ENCODE assay signal across 10 cellular contexts in the genomic region with DNA sequence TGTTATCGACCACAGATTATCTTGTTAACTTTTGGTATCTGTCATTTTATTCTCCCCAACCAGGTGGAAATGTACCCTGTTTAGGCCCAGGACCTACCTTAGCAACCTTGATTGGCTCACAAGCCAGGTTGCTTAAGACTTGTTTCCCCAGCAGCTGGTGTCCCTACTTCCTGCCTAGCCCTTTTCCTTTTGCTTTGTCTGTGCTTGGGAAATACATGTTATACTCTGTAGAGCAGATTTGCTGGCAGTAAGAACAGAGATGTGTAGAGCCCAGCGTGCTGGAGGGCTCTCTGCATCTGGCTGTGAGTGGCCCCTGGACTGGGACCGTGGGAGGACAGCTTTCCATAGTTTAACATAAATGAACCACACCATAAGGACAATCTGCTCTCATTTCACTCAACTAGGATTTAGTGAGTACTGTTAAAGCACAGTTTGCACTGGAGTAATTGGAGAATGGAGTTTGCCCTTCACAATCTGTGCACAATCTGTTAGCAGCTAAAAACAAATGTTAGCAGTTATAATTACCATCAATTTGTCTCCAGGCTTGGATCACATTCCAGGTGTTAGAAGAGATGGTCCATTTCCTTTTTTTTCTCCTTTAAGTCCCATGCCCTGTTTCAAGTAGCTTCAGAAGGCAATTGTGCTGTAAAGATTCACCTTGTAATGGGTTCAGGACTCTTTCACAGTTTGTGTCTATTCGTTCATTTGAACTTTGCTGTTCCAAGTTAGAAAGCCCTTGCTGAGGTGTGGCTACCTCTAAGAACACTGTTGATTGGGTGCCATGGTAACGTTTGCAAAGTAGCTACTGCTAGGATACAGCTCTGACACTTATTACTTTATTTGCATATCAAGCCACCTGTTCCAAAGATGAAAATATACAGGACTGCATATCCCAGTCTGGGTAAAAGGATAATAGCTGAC. TPM values are rescaled to one million over a fixed set of nuclear protein-coding genes. Genes with fewer than 3 reads are reported as not detected.
DNase-seq lines count a peak whose midpoint lies in the region; ATAC-seq, FAIRE-seq and TF ChIP-seq lines count a peak whose summit lies in the region.
"Had no signal": no experiment of that assay in that cellular context is flagged by ENCODE, and none has a peak within 500 bp of the region (broad histone marks: within the 10 kb centered on the region; RNA-seq: fewer than 3 reads in every experiment).

A gene with protein sequence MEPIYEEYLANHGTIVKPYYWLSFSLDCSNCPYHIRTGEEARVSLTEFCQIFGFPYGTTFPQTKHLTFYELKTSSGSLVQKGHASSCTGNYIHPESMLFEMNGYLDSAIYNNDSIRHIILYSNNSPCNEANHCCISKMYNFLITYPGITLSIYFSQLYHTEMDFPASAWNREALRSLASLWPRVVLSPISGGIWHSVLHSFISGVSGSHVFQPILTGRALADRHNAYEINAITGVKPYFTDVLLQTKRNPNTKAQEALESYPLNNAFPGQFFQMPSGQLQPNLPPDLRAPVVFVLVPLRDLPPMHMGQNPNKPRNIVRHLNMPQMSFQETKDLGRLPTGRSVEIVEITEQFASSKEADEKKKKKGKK (minus strand): TSS at position 770 of the 921 bp plus-strand sequence. CDS start 4,535 bp downstream, outside the sequence.

- no peak for TF ChIP-seq EP300 in GM12878 (IDR thresholded peaks at IDR 0.05; ENCODE audit: borderline replicate concordance in 1 of 2, control insufficient read depth in 1 of 2, low read depth in 2 of 2, low read length in 2 of 2)

- H3K9ac ChIP-seq in GM12878 (ENCODE audit: control insufficient read depth, insufficient read depth, low read length): peak within 1 kb of the TSS; percentile 52
- no peak within 1 kb of the TSS for H3K9ac ChIP-seq in mucosa of rectum (ENCODE audit: low read depth in 1 of 2, low read length in 2 of 2)

- BruUV-seq in GM12878 (replicated peaks; lab: Mats Ljungman, UMichigan): no TSS peak

- 50% methylated on average over 5 of the region's 5 CpGs for WGBS in GM12878 (ENCODE audit: insufficient coverage, insufficient replicate concordance, low lambda C conversion rate, missing lambda C conversion rate)

- peak; percentile 28 for ATAC-seq in GM19351 (IDR thresholded peaks at IDR 0.05; ENCODE audit: unreplicated experiment)
- ATAC-seq in GM12878: peak; percentile 57
- ATAC-seq in HG03565 (IDR thresholded peaks at IDR 0.05; ENCODE audit: unreplicated experiment): no peak
- no peak for ATAC-seq in HG03139 (IDR thresholded peaks at IDR 0.05; ENCODE audit: unreplicated experiment)

- POLR2A ChIA-PET in GM12878 (lab: Charles Lee): interaction anchor here (0.5 to 4.3 kb wide), 9 partner anchors 8 to 263 kb away, joined by 3 to 39 read pairs (median 6); partner anchors contain the start of genes ARPC5 and NCF2

- TF ChIP-seq RAD21 in GM12878 (IDR thresholded peaks at IDR 0.05; ENCODE audit: insufficient read depth, low read depth, low read length): no peak

- peak within 1 kb of the TSS; percentile 11 for H2AFZ ChIP-seq in GM12878 (ENCODE audit: control insufficient read depth, low read depth, low read length)

- peak; percentile 95 for DNase-seq in NCI-H1694 (lab: John Stamatoyannopoulos, UW)
- DNase-seq in GM12878 (ENCODE audit: low read depth, low spot score): no peak
- no peak for DNase-seq in activated effector memory CD4-positive, alpha-beta T cell treated with anti-CD3 and anti-CD28 coated beads, Interleukin-2, amount 50 U/mL, for 16 hours
- DNase-seq in occipital lobe (lab: John Stamatoyannopoulos, UW): no peak

- CTCF ChIA-PET in GM12878 (lab: Yijun Ruan, JAX): interaction anchor here (0.6 to 6.5 kb wide), 18 partner anchors 8 to 290 kb away, joined by 3 to 360 read pairs (median 6); partner anchors contain the start of gene ARPC5

- no peak for TF ChIP-seq POLR2A in GM12878 (IDR thresholded peaks at IDR 0.05; ENCODE audit: low read depth, low read length)

- H4K20me1 ChIP-seq in GM12878 (ENCODE audit: control insufficient read depth, insufficient read depth): no peaks in the 10 kb centered on the region

- H3K27me3 ChIP-seq in GM12878 (replicated peaks in 1 of 2; ENCODE audit: control insufficient read depth in 2 of 2, insufficient read depth in 2 of 2, low read length in 1 of 2): no peaks in the 10 kb centered on the region
- H3K27me3 ChIP-seq in mucosa of rectum (ENCODE audit: control insufficient read depth in 2 of 2, insufficient read depth in 2 of 2, low read length in 2 of 2): no peaks in the 10 kb centered on the region

- SMC1A ChIA-PET in GM12878 (lab: Charles Lee; ENCODE audit: uncharacterized antibody, unreplicated experiment): interaction anchor here (0.7 to 6.2 kb wide), 31 partner anchors 11 to 423 kb away, joined by 3 to 331 read pairs (median 7); partner anchors contain the start of genes ARPC5 and NCF2

- peak within 1 kb of the TSS; percentile 67 for H3K27ac ChIP-seq in GM12878 (ENCODE audit: control insufficient read depth, insufficient read depth)
- peak within 1 kb of the TSS; percentile 73 for H3K27ac ChIP-seq in mucosa of rectum (ENCODE audit: low read depth in 2 of 2, low read length in 2 of 2)

- TF ChIP-seq CTCF in GM12878 (IDR thresholded peaks at IDR 0.05 in 2 of 3, conservative IDR thresholded peaks at IDR 0.05 in 1 of 3; ENCODE audit: control insufficient read depth in 2 of 3, extremely low read depth in 1 of 3, insufficient read depth in 1 of 3, low read depth in 3 of 3, low read length in 3 of 3): no peak

- FAIRE-seq in GM12878 (lab: Jason Lieb, UNC): no peak
- FAIRE-seq: endometrium had no signal

- H3K4me3 ChIP-seq in GM12878 (no peak within 1 kb of the TSS; the same call in 1 of the 2 replicates), mucosa of rectum (ENCODE audit: low read length in 2 of 2) (peak within 1 kb of the TSS in 1 of 2 donors; percentile 24)

- H3K79me2 ChIP-seq in GM12878 (ENCODE audit: control insufficient read depth, insufficient read depth, low read length): peaks cover 2% of the 10 kb centered on the region

- H3K36me3 ChIP-seq in GM12878 (ENCODE audit: control insufficient read depth in 2 of 2, insufficient read depth in 2 of 2, low read length in 1 of 2) (no peaks in the 10 kb centered on the region; a peak in 2 of 4 replicates), mucosa of rectum (ENCODE audit: control insufficient read depth in 2 of 2, insufficient read depth in 2 of 2, low read length in 2 of 2) (no peaks in the 10 kb centered on the region)

- H3K4me1 ChIP-seq in GM12878 (ENCODE audit: control insufficient read depth, insufficient read depth, low read length): peaks cover 31% of the 10 kb centered on the region
- peaks cover 14 to 26% of the 10 kb centered on the region in 2 donors for H3K4me1 ChIP-seq in mucosa of rectum (ENCODE audit: control insufficient read depth in 2 of 2, insufficient read depth in 2 of 2, low read length in 2 of 2)

- RAD21 ChIA-PET in GM12878 (lab: Charles Lee; ENCODE audit: unreplicated experiment): interaction anchor here (0.9 to 6.2 kb wide), 13 partner anchors 8 to 261 kb away, joined by 3 to 299 read pairs (median 9); no protein-coding TSS in a partner anchor

- H3K9me3 ChIP-seq in GM12878 (replicated peaks; ENCODE audit: control insufficient read depth, insufficient read depth, low read length) (no peaks in the 10 kb centered on the region), mucosa of rectum (ENCODE audit: control insufficient read depth in 2 of 2, low read length in 2 of 2) (no peaks in the 10 kb centered on the region)

- in situ Hi-C loops in GM12878 (cut with MboI): loop anchor here (5.0 to 10.0 kb wide), 2 partner anchors 259 to 572 kb away; no protein-coding TSS in a partner anchor

- intact Hi-C loops in GM12878 (cut with micrococcal nuclease; ENCODE audit: unreplicated experiment): loop anchor here (5.0 kb wide), 1 partner anchor 404 kb away; no protein-coding TSS in a partner anchor

- peak within 1 kb of the TSS; percentile 60 for H3K4me2 ChIP-seq in GM12878 (ENCODE audit: control insufficient read depth, insufficient read depth)

TF ChIP-seq in GM12878, 131 proteins besides CTCF, POLR2A, EP300 and RAD21 (continues in another document):
- TF ChIP-seq ZNF274 (IDR thresholded peaks at IDR 0.05; ENCODE audit: insufficient read depth, insufficient read length): no peak
- TF ChIP-seq HCFC1 (IDR thresholded peaks at IDR 0.05; ENCODE audit: low read length): no peak
- TF ChIP-seq FOXM1 (IDR thresholded peaks at IDR 0.05; ENCODE audit: low read depth, low read length): 0 out of 2 replicates have a peak, but pooled peaks have one; percentile 11
- no peak for TF ChIP-seq TCF12 (IDR thresholded peaks at IDR 0.05; ENCODE audit: low read depth, low read length)
- TF ChIP-seq JUND (IDR thresholded peaks at IDR 0.05; ENCODE audit: low read depth, low read length): no peak
- TF ChIP-seq SMAD1 (IDR thresholded peaks at IDR 0.05; ENCODE audit: low read depth, partially characterized antibody): no peak
- no peak for TF ChIP-seq RUNX3 (IDR thresholded peaks at IDR 0.05; ENCODE audit: low read length)
- TF ChIP-seq YY1 (IDR thresholded peaks at IDR 0.05; ENCODE audit: low read depth, low read length): no peak
- TF ChIP-seq SMC3 (IDR thresholded peaks at IDR 0.05; ENCODE audit: borderline replicate concordance, low read length): no peak
- no peak for TF ChIP-seq NR2C1 (IDR thresholded peaks at IDR 0.05)
- 0 out of 2 replicates have a peak, but pooled peaks have one; percentile 43 for TF ChIP-seq POLR2AphosphoS5 (IDR thresholded peaks at IDR 0.05; ENCODE audit: low read length)
- TF ChIP-seq CHD4 (IDR thresholded peaks at IDR 0.05): no peak
- no peak for TF ChIP-seq ZNF24 (IDR thresholded peaks at IDR 0.05)

RNA-seq across cellular contexts. Expression of the gene that starts here (rescaled TPM):
- total RNA-seq in GM12878 (2013; cell fraction: nucleolus; rRNA removed): not detected in 2 replicates
- 0.06 TPM in 1 of 2 replicates, not detected in the other for total RNA-seq in GM12878 (2014; rRNA removed)
- total RNA-seq in GM12878 (2014; rRNA removed; fragmentation: Illumina TruSeq; extraction: Trizol): not detected in 2 replicates
- total RNA-seq in GM12878 (2021): not detected in 2 replicates
- not detected for polyA plus RNA-seq in GM12878 (2011; ENCODE audit: low read depth)
- polyA plus RNA-seq in GM12878 (2011; rRNA removed): 0.03 and 0.07 TPM in 2 replicates
- polyA plus RNA-seq in GM12878 (2011; cell fraction: cytosol; rRNA removed): not detected in 2 replicates
- 0.03 TPM in 1 of 2 replicates, not detected in the other for polyA plus RNA-seq in GM12878 (2011; cell fraction: nucleus; rRNA removed)
- polyA plus RNA-seq in GM12878 (2012): 0.04 and 0.09 TPM in 2 replicates
- polyA plus RNA-seq in GM12878 (2014; fragmentation: Illumina TruSeq; extraction: Trizol): 0.04 and 0.13 TPM in 2 replicates
- polyA plus RNA-seq in GM12878 (2014; fragmentation: Nextera tagmentation; extraction: Ambion mirVana): under 1 TPM in 1 of 2 experiments, not detected in 1; 0.05 TPM
- polyA plus RNA-seq in GM12878 (2014; rRNA removed): not detected in 2 replicates
- polyA plus RNA-seq in GM12878 (2016; fragmentation: Nextera tagmentation; extraction: Ambion mirVana): under 1 TPM in 1 of 2 experiments, not detected in 1; 0.25 TPM
- polyA minus RNA-seq in GM12878 (2011; rRNA and poly(A)+ RNA removed): not detected in 2 replicates
- not detected in 2 replicates for polyA minus RNA-seq in GM12878 (2011; cell fraction: cytosol; rRNA and poly(A)+ RNA removed)
- 0.19 and 0.36 TPM in 2 replicates for polyA minus RNA-seq in GM12878 (2011; cell fraction: nucleus; rRNA and poly(A)+ RNA removed)
- total RNA-seq in occipital lobe: not detected
- total RNA-seq: SK-MEL-5 had no signal

Comparison
In these comparisons a context has a peak if more than half of its experiments do, and no peak if none do; other contexts are left out.
1. Peak in ATAC-seq, H3K27ac ChIP-seq, H3K9ac ChIP-seq and H3K4me2 ChIP-seq in GM12878; RNA of the gene not detected or under 1 TPM.